Comparison of ENCODE assay signal across 32 cellular contexts in genomic region chr11:70863186-70863585, GRCh38.
"Had no signal": no experiment of that assay in that cellular context is flagged by ENCODE, and none has a peak within 500 bp of the region (broad histone marks: within the 10 kb centered on the region; RNA-seq: fewer than 3 reads in every experiment).

No MANE protein-coding gene starts in this region.

- H3K27me3 ChIP-seq: adrenal gland, ascending aorta, body of pancreas, brain microvascular endothelial cell, breast epithelium, cardiac muscle cell had no signal

- H3K27ac ChIP-seq: adrenal gland, ascending aorta, body of pancreas, brain microvascular endothelial cell, breast epithelium, cardiac muscle cell had no signal

- H3K4me3 ChIP-seq: adrenal gland, ascending aorta, body of pancreas, breast epithelium, cardiac muscle cell had no signal

- H3K9me3 ChIP-seq: adrenal gland, ascending aorta, body of pancreas, breast epithelium had no signal

- FAIRE-seq: astrocyte, bronchial epithelial cell had no signal

- DNase-seq: activated effector memory CD4-positive, alpha-beta T cell treated with anti-CD3 and anti-CD28 coated beads, Interleukin-2, amount 50 U/mL, for 16 hours; activated effector memory CD4-positive, alpha-beta T cell treated with Interleukin-2 at 50 U/mL for 16 hours; activated gamma-delta T cell; activated gamma-delta T cell treated with Interleukin-2 at 50 U/mL for 16 hours; activated naive CD4-positive, alpha-beta T cell; activated naive CD4-positive, alpha-beta T cell treated with anti-CD3 and anti-CD28 coated beads for 36 hours; activated naive CD4-positive, alpha-beta T cell treated with anti-CD3 and anti-CD28 coated beads, Interleukin-2, amount 10 ng/mL, durations not matched to agents 7 days and 5 days; activated naive CD4-positive, alpha-beta T cell treated with anti-CD3 and anti-CD28 coated beads, Interleukin-2, amount 50 U/mL, for 16 hours; activated naive CD4-positive, alpha-beta T cell treated with Interleukin-2 at 50 U/mL for 16 hours; activated naive CD8-positive, alpha-beta T cell treated with anti-CD3 and anti-CD28 coated beads for 36 hours; activated naive CD8-positive, alpha-beta T cell treated with anti-CD3 and anti-CD28 coated beads, Interleukin-2, amount 10 ng/mL, durations not matched to agents 7 days and 5 days; activated naive CD8-positive, alpha-beta T cell treated with anti-CD3 and anti-CD28 coated beads, Interleukin-2, amount 50 U/mL, for 24 hours; activated T-cell treated with anti-CD3 and anti-CD28 coated beads for 4 hours; activated T-cell treated with anti-CD3 and anti-CD28 coated beads, Interleukin-2, amount 50 U/mL, for 1 hour; activated T-cell treated with anti-CD3 and anti-CD28 coated beads, Interleukin-2, amount 50 U/mL, for 24 hours; activated T-cell treated with anti-CD3 and anti-CD28 coated beads, Interleukin-2, amount 50 U/mL, for 4 hours; activated T-cell treated with anti-CD3 and anti-CD28 coated beads, Interleukin-2, amount 50 U/mL, for 48 hours; activated T-cell treated with anti-CD3 and anti-CD28 coated beads, Interleukin-2, amount 50 U/mL, for 72 hours; adrenal gland; amniotic stem cell; aorta; body of pancreas; brain microvascular endothelial cell; central memory CD4-positive, alpha-beta T cell; cerebellar nuclear complex had no signal

- ATAC-seq: activated naive CD4-positive, alpha-beta T cell treated with anti-CD3 and anti-CD28 coated beads, Interleukin-2, amount 50 U/mL, for 72 hours; activated naive CD8-positive, alpha-beta T cell treated with anti-CD3 and anti-CD28 coated beads, Interleukin-2, amount 50 U/mL, for 24 hours; activated T-cell treated with anti-CD3 and anti-CD28 coated beads, Interleukin-2, amount 50 U/mL, for 4 hours; activated T-cell treated with anti-CD3 and anti-CD28 coated beads, Interleukin-2, amount 50 U/mL, for 72 hours; activated T-helper 17 cell treated with anti-CD3 and anti-CD28 coated beads, Interleukin-2, amount 50 U/mL, for 72 hours; body of pancreas had no signal

- H3K36me3 ChIP-seq: adrenal gland, ascending aorta, brain microvascular endothelial cell, breast epithelium, cardiac muscle cell had no signal

- H3K4me1 ChIP-seq: adrenal gland, ascending aorta, body of pancreas, breast epithelium had no signal
